Comparison of ENCODE assay signal across 9 cellular contexts in genomic region chr17:67818110-67819002, GRCh38. TPM values are rescaled to one million over a fixed set of nuclear protein-coding genes. Genes with fewer than 3 reads are reported as not detected.
DNase-seq lines count a peak whose midpoint lies in the region; ATAC-seq and TF ChIP-seq lines count a peak whose summit lies in the region.
"Had no signal": no experiment of that assay in that cellular context is flagged by ENCODE, and none has a peak within 500 bp of the region (broad histone marks: within the 10 kb centered on the region; RNA-seq: fewer than 3 reads in every experiment).

No MANE protein-coding gene starts in this region.

- H3K4ac ChIP-seq in H9 (ENCODE audit: low read depth, low read length) = no peak overlapping the region

- intact Hi-C loops in natural killer cell (cut with micrococcal nuclease) = no loop called here

- H3K9me3 Mint-ChIP-seq in H9 = no peaks in the 10 kb centered on the region
- no peaks in the 10 kb centered on the region for H3K9me3 Mint-ChIP-seq in natural killer cell
- H3K9me3 Mint-ChIP-seq: nephron had no signal

- no peak overlapping the region for H3K18ac ChIP-seq in H9 (ENCODE audit: insufficient read length, low read depth, low read length)

- no peak overlapping the region for H4K91ac ChIP-seq in H9 (ENCODE audit: insufficient read length, low read depth, low read length)

- no peak overlapping the region for H3K9ac ChIP-seq in H9 (ENCODE audit: extremely low read depth, insufficient read length, low read length)

- no CpG with 5 or more reads among the region's 7 CpGs for WGBS in H9 (ENCODE audit: extremely low coverage, insufficient read length, low lambda C conversion rate)

- H4K8ac ChIP-seq in H9 (replicated peaks; ENCODE audit: insufficient read length, low read depth, low read length) = no peak overlapping the region

- H3K4me3 Mint-ChIP-seq in H9 (no peak overlapping the region), natural killer cell (no peak overlapping the region)
- H3K4me3 Mint-ChIP-seq: nephron had no signal

- H2BK5ac ChIP-seq in H9 (ENCODE audit: insufficient read length, low read length) = no peak overlapping the region

- H3T11ph ChIP-seq in H9 (ENCODE audit: low read length) = no peak overlapping the region

- H3K27ac Mint-ChIP-seq in H9 (no peak overlapping the region), natural killer cell (no peak overlapping the region)
- H3K27ac Mint-ChIP-seq: nephron had no signal

- no peak overlapping the region for H2BK120ac ChIP-seq in H9 (ENCODE audit: low read depth, low read length, poor library complexity, severe bottlenecking)

- H4K20me1 ChIP-seq in H9 (ENCODE audit: control insufficient read depth, insufficient read depth, insufficient read length) = no peaks in the 10 kb centered on the region

- H3K4me1 Mint-ChIP-seq in H9 (peaks cover 0 to 7% of the 10 kb centered on the region in 2 experiments; a peak in 2 of 4 replicates), natural killer cell (no peaks in the 10 kb centered on the region)
- H3K4me1 Mint-ChIP-seq: nephron had no signal

- no peak overlapping the region for H2AFZ ChIP-seq in H9 (ENCODE audit: low read length)

- no peak for TF ChIP-seq CTCF in H9 (conservative IDR thresholded peaks at IDR 0.05)
- no peak for TF ChIP-seq CTCF in natural killer cell (IDR thresholded peaks at IDR 0.05)

- ATAC-seq in GM18511 (IDR thresholded peaks at IDR 0.05; ENCODE audit: unreplicated experiment) (peak; percentile 67), GM21528 (IDR thresholded peaks at IDR 0.05; ENCODE audit: low FRiP score, unreplicated experiment) (peak; percentile 63), HG03378 (IDR thresholded peaks at IDR 0.05; ENCODE audit: unreplicated experiment) (peak; percentile 66), natural killer cell (no peak)

- no peak overlapping the region for H3K4me2 ChIP-seq in H9 (ENCODE audit: insufficient read depth, insufficient read length, low read length)

- no peak overlapping the region for H4K5ac ChIP-seq in H9 (ENCODE audit: insufficient read length, low read depth, low read length)

- no peaks in the 10 kb centered on the region for H3K79me2 ChIP-seq in H9 (ENCODE audit: insufficient read depth, low read length)

- H3K27me3 ChIP-seq in H9 (ENCODE audit: insufficient read depth, low read length) = no peaks in the 10 kb centered on the region

- H3K56ac ChIP-seq in H9 (ENCODE audit: insufficient read length, low read depth, low read length) = no peak overlapping the region

- H3K9me3 ChIP-seq in H9 (ENCODE audit: control insufficient read depth, low read depth, low read length) = no peaks in the 10 kb centered on the region

- H3K27me3 Mint-ChIP-seq in H9 (ENCODE audit: low read depth) (peaks cover 3% of the 10 kb centered on the region), natural killer cell (ENCODE audit: low read depth in 2 of 2) (peaks cover 0 to 6% of the 10 kb centered on the region in 2 donors)

- DNase-seq in germinal center (ENCODE audit: low spot score) (peak; percentile 43), DMS153 treated with DMSO at 0.1 percent for 48 hours (lab: John Stamatoyannopoulos, UW; ENCODE audit: unreplicated experiment) (no peak), NCI-H2107 treated with DMSO at 0.1 percent for 48 hours (lab: John Stamatoyannopoulos, UW; ENCODE audit: unreplicated experiment) (no peak), H9 (no peak), natural killer cell (no peak)

- no peaks in the 10 kb centered on the region; a peak in 1 of 7 replicates for H3K36me3 Mint-ChIP-seq in H9 (ENCODE audit: insufficient read depth in 1 of 3, low read depth in 3 of 3)
- H3K36me3 Mint-ChIP-seq in natural killer cell = no peaks in the 10 kb centered on the region

- H2AK5ac ChIP-seq in H9 (ENCODE audit: insufficient read length, low read length) = no peak overlapping the region

- no peaks in the 10 kb centered on the region for H3K23me2 ChIP-seq in H9 (ENCODE audit: insufficient read length, low read depth, low read length, poor library complexity, severe bottlenecking)

- H2BK12ac ChIP-seq in H9 (ENCODE audit: insufficient read length, low read depth, low read length) = no peak overlapping the region

- no peak overlapping the region for H2BK15ac ChIP-seq in H9 (ENCODE audit: low read depth, low read length)

- H3K4me1 ChIP-seq in H9 (ENCODE audit: insufficient read depth, low read length) = no peaks in the 10 kb centered on the region

- no peak overlapping the region for H3K27ac ChIP-seq in H9 (ENCODE audit: insufficient read length, low read depth, low read length)

- no peak overlapping the region for H3K14ac ChIP-seq in H9 (ENCODE audit: insufficient read depth, low read length)

- H3K23ac ChIP-seq in H9 (ENCODE audit: insufficient read length, low read depth, low read length) = no peak overlapping the region

- no peak overlapping the region for H2BK20ac ChIP-seq in H9 (ENCODE audit: low read depth, low read length, poor library complexity, severe bottlenecking)

- H3K79me1 ChIP-seq in H9 (ENCODE audit: insufficient read depth, low read depth, low read length, poor library complexity, severe bottlenecking) = no peaks in the 10 kb centered on the region

RNA-seq across cellular contexts. Expression of gene BPTF, which starts 6.9 kb away (rescaled TPM):
- total RNA-seq in H9 (2021) = 201 and 203 TPM in 2 replicates
- total RNA-seq in natural killer cell = 100 to 1,000 TPM; 168 to 205 (median 193) TPM

Comparison
In these comparisons a context has a peak if more than half of its experiments do, and no peak if none do; other contexts are left out.
1. ATAC-seq: peak in GM18511 (single experiment), GM21528 (single experiment) and HG03378 (single experiment); none in natural killer cell (0 of 3).